29 cellular contexts compared by ENCODE assay signal in genomic region chr18:46019956-46020355, GRCh38.
"Had no signal": no experiment of that assay in that cellular context is flagged by ENCODE, and none has a peak within 500 bp of the region (broad histone marks: within the 10 kb centered on the region; RNA-seq: fewer than 3 reads in every experiment).

No MANE protein-coding gene starts in this region.

- H3K27ac Mint-ChIP-seq: activated CD4-positive, alpha-beta T cell treated with anti-CD3 and anti-CD28 coated beads for 36 hours; activated CD8-positive, alpha-beta memory T cell treated with anti-CD3 and anti-CD28 coated beads, Interleukin-2, amount 10 ng/mL, durations not matched to agents 7 days and 5 days; activated CD8-positive, alpha-beta T cell treated with anti-CD3 and anti-CD28 coated beads, Interleukin-2, amount 10 ng/mL, durations not matched to agents 7 days and 5 days; activated naive CD8-positive, alpha-beta T cell treated with anti-CD3 and anti-CD28 coated beads for 36 hours; activated T-cell treated with anti-CD3 and anti-CD28 coated beads, Interleukin-2, amount 50 U/mL, for 72 hours; nephron progenitor cell had no signal

- H3K4me1 Mint-ChIP-seq: activated CD8-positive, alpha-beta memory T cell treated with anti-CD3 and anti-CD28 coated beads, Interleukin-2, amount 10 ng/mL, durations not matched to agents 7 days and 5 days; naive B cell; nephron progenitor cell had no signal

- H3K4me3 ChIP-seq: left ventricle myocardium inferior, lung, pancreas, psoas muscle, sigmoid colon, smooth muscle cell, stomach, thyroid gland, upper lobe of left lung, vagina had no signal

- H3K36me3 ChIP-seq: left ventricle myocardium inferior, pancreas, sigmoid colon, thyroid gland, upper lobe of left lung, vagina had no signal

- H3K4me3 Mint-ChIP-seq: activated CD4-positive, alpha-beta T cell treated with anti-CD3 and anti-CD28 coated beads for 36 hours; activated CD8-positive, alpha-beta memory T cell treated with anti-CD3 and anti-CD28 coated beads, Interleukin-2, amount 10 ng/mL, durations not matched to agents 7 days and 5 days; activated CD8-positive, alpha-beta T cell treated with anti-CD3 and anti-CD28 coated beads, Interleukin-2, amount 10 ng/mL, durations not matched to agents 7 days and 5 days; activated naive CD8-positive, alpha-beta T cell treated with anti-CD3 and anti-CD28 coated beads for 36 hours; activated T-cell treated with anti-CD3 and anti-CD28 coated beads, Interleukin-2, amount 50 U/mL, for 72 hours; naive B cell; nephron progenitor cell; stimulated activated naive B cell treated with anti-CD40 and anti-IgM and Interleukin-4, amounts not matched to agents 10 μg/mL and 1 μg/mL and 100 μg/mL, for 72 hours had no signal

- H3K27me3 ChIP-seq: pancreas, sigmoid colon, stomach, thyroid gland, upper lobe of left lung, vagina had no signal

- H3K27ac ChIP-seq: epithelial cell of prostate, left ventricle myocardium inferior, pancreas, psoas muscle, sigmoid colon, stomach, thyroid gland, upper lobe of left lung, vagina had no signal

- H3K36me3 Mint-ChIP-seq: naive B cell had no signal

- ATAC-seq: activated CD4-positive, alpha-beta T cell treated with anti-CD3 and anti-CD28 coated beads for 36 hours; activated CD8-positive, alpha-beta memory T cell treated with anti-CD3 and anti-CD28 coated beads, Interleukin-2, amount 10 ng/mL, durations not matched to agents 7 days and 5 days; activated CD8-positive, alpha-beta T cell treated with anti-CD3 and anti-CD28 coated beads, Interleukin-2, amount 10 ng/mL, durations not matched to agents 7 days and 5 days; activated T-cell treated with anti-CD3 and anti-CD28 coated beads, Interleukin-2, amount 50 U/mL, for 72 hours; pancreas; psoas muscle had no signal

- H3K4me1 ChIP-seq: left ventricle myocardium inferior, pancreas, psoas muscle, sigmoid colon, stomach, thyroid gland, upper lobe of left lung, vagina had no signal

- DNase-seq: activated CD4-positive, alpha-beta T cell treated with anti-CD3 and anti-CD28 coated beads for 36 hours; activated CD4-positive, CD25-positive, alpha-beta regulatory T cell; activated CD8-positive, alpha-beta memory T cell treated with anti-CD3 and anti-CD28 coated beads, Interleukin-2, amount 10 ng/mL, durations not matched to agents 7 days and 5 days; activated CD8-positive, alpha-beta T cell treated with anti-CD3 and anti-CD28 coated beads, Interleukin-2, amount 10 ng/mL, durations not matched to agents 7 days and 5 days; activated naive CD4-positive, alpha-beta T cell treated with Interleukin-2 at 50 U/mL for 16 hours; activated naive CD8-positive, alpha-beta T cell treated with anti-CD3 and anti-CD28 coated beads for 36 hours; activated T-cell treated with anti-CD3 and anti-CD28 coated beads for 4 hours; activated T-cell treated with anti-CD3 and anti-CD28 coated beads, Interleukin-2, amount 50 U/mL, for 72 hours; caudate nucleus; dermis blood vessel endothelial cell; effector CD4-positive, alpha-beta T cell; foreskin melanocyte; left ventricle myocardium inferior; naive B cell; nephron progenitor cell; nucleus accumbens; pancreas; psoas muscle; sigmoid colon; stimulated activated CD4-positive, alpha-beta T cell treated with anti-CD3 and anti-CD28 coated beads, Interleukin-15, amount 100 ng/mL, for 24 hours; stimulated activated CD4-positive, alpha-beta T cell treated with anti-CD3 and anti-CD28 coated beads, Interleukin-2, amount 100 ng/mL, for 24 hours; stimulated activated naive B cell treated with anti-CD40 and anti-IgM and Interleukin-4, amounts not matched to agents 10 μg/mL and 1 μg/mL and 100 μg/mL, for 72 hours; stomach; thyroid gland; upper lobe of left lung had no signal

- H3K9me3 Mint-ChIP-seq: naive B cell, nephron progenitor cell had no signal

- H3K4me2 ChIP-seq: smooth muscle cell had no signal

- H3K27me3 Mint-ChIP-seq: activated CD4-positive, alpha-beta T cell treated with anti-CD3 and anti-CD28 coated beads for 36 hours; activated naive CD8-positive, alpha-beta T cell treated with anti-CD3 and anti-CD28 coated beads for 36 hours had no signal

- H3K9me3 ChIP-seq: left ventricle myocardium inferior, pancreas, psoas muscle, sigmoid colon, stomach, thyroid gland, upper lobe of left lung, vagina had no signal
